In genomic region chr19:17811103-17811502, GRCh38 we compare ENCODE assay signal across 18 cellular contexts. TPM values are rescaled to one million over a fixed set of nuclear protein-coding genes. Genes with fewer than 3 reads are reported as not detected.
DNase-seq lines count a peak whose midpoint lies in the region; ATAC-seq and TF ChIP-seq lines count a peak whose summit lies in the region.
"Had no signal": no experiment of that assay in that cellular context is flagged by ENCODE, and none has a peak within 500 bp of the region (broad histone marks: within the 10 kb centered on the region; RNA-seq: fewer than 3 reads in every experiment).

No MANE protein-coding gene starts in this region.

- no peaks in the 10 kb centered on the region for H3K9me3 Mint-ChIP-seq in activated CD4-positive, alpha-beta memory T cell treated with anti-CD3 and anti-CD28 coated beads for 36 hours
- H3K9me3 Mint-ChIP-seq: CD4-positive, alpha-beta T cell; CD8-positive, alpha-beta T cell had no signal

- no peaks in the 10 kb centered on the region for H3K79me2 ChIP-seq in osteoblast (ENCODE audit: insufficient read depth, low read length)

- H3K4me2 ChIP-seq in osteoblast (ENCODE audit: insufficient read depth, low read length) = no peak overlapping the region
- H3K4me2 ChIP-seq: BLaER1 had no signal

- DNase-seq in mucosa of descending colon (no peak), osteoblast (ENCODE audit: insufficient read length, low spot score, missing footprints) (peak; percentile 58), C1 segment of cervical spinal cord (lab: John Stamatoyannopoulos, UW) (no peak), hippocampal formation (lab: John Stamatoyannopoulos, UW) (no peak)
- no peak for DNase-seq in activated CD4-positive, alpha-beta memory T cell treated with anti-CD3 and anti-CD28 coated beads for 36 hours
- DNase-seq: 8988T; ACHN; BE2C; Caco-2; Calu3; CD4-positive, alpha-beta T cell; CD8-positive, alpha-beta T cell; DMS79 treated with DMSO at 0.1 percent for 48 hours; GF-D8 had no signal

- no peaks in the 10 kb centered on the region for H3K27me3 Mint-ChIP-seq in activated CD4-positive, alpha-beta memory T cell treated with anti-CD3 and anti-CD28 coated beads for 36 hours
- H3K27me3 Mint-ChIP-seq: CD4-positive, alpha-beta T cell had no signal

- TF ChIP-seq CTCF in HEK293 (tag by site-specific recombination; IDR thresholded peaks at IDR 0.05) (no peak), mucosa of descending colon (IDR thresholded peaks at IDR 0.05) (no peak), osteoblast (IDR thresholded peaks at IDR 0.05; ENCODE audit: extremely low read depth, low read depth, low read length) (no peak)

- CTCF ChIA-PET in HEK293 (lab: Yijun Ruan, JAX) = no interaction called here
- CTCF ChIA-PET in activated CD4-positive, alpha-beta memory T cell treated with anti-CD3 and anti-CD28 coated beads for 36 hours (lab: Charles Lee) = no interaction called here

- H3K4me3 ChIP-seq in HEK293 (ENCODE audit: low read depth, low read length) = no peak overlapping the region
- H3K4me3 ChIP-seq in mucosa of descending colon = no peak overlapping the region
- H3K4me3 ChIP-seq in osteoblast (ENCODE audit: insufficient read depth, low read length) = no peak overlapping the region
- H3K4me3 ChIP-seq: BLaER1 had no signal

- no peak overlapping the region for H3K4me3 Mint-ChIP-seq in activated CD4-positive, alpha-beta memory T cell treated with anti-CD3 and anti-CD28 coated beads for 36 hours
- H3K4me3 Mint-ChIP-seq: CD4-positive, alpha-beta T cell; CD8-positive, alpha-beta T cell had no signal

- H3K4me1 Mint-ChIP-seq in activated CD4-positive, alpha-beta memory T cell treated with anti-CD3 and anti-CD28 coated beads for 36 hours (ENCODE audit: low read depth) = peaks cover 8% of the 10 kb centered on the region

- peak; percentile 5 for ATAC-seq in mucosa of descending colon
- ATAC-seq: CD8-positive, alpha-beta T cell had no signal

- H3K27ac ChIP-seq in HEK293 (ENCODE audit: extremely low read depth, low read depth, low read length) = no peak overlapping the region
- H3K27ac ChIP-seq in osteoblast (ENCODE audit: low read depth, low read length) = no peak overlapping the region
- H3K27ac ChIP-seq: BLaER1, C4-2B had no signal

- H3K4me1 ChIP-seq in HEK293 (ENCODE audit: control insufficient read depth, insufficient read depth, low read length) (no peaks in the 10 kb centered on the region), mucosa of descending colon (ENCODE audit: low read depth) (no peaks in the 10 kb centered on the region), osteoblast (ENCODE audit: insufficient read depth, low read length) (no peaks in the 10 kb centered on the region)
- H3K4me1 ChIP-seq: BE2C, BLaER1, Caco-2 had no signal

- H3K36me3 ChIP-seq in HEK293 (ENCODE audit: control insufficient read depth in 2 of 2, insufficient read depth in 1 of 2, low read length in 2 of 2) (no peaks in the 10 kb centered on the region), mucosa of descending colon (ENCODE audit: low read depth) (no peaks in the 10 kb centered on the region), osteoblast (ENCODE audit: insufficient read depth, low read length) (no peaks in the 10 kb centered on the region)
- H3K36me3 ChIP-seq: BE2C, BLaER1 had no signal

- H3K36me3 Mint-ChIP-seq in activated CD4-positive, alpha-beta memory T cell treated with anti-CD3 and anti-CD28 coated beads for 36 hours = no peaks in the 10 kb centered on the region

- H3K27ac Mint-ChIP-seq in activated CD4-positive, alpha-beta memory T cell treated with anti-CD3 and anti-CD28 coated beads for 36 hours = no peak overlapping the region
- H3K27ac Mint-ChIP-seq: CD4-positive, alpha-beta T cell; CD8-positive, alpha-beta T cell had no signal

- H3K9me3 ChIP-seq in HEK293 (ENCODE audit: control insufficient read depth, insufficient read depth, low read depth, low read length) (no peaks in the 10 kb centered on the region), mucosa of descending colon (no peaks in the 10 kb centered on the region), osteoblast (ENCODE audit: low read depth, low read length) (no peaks in the 10 kb centered on the region)
- H3K9me3 ChIP-seq: BE2C, BLaER1, Caco-2 had no signal

- H3K27me3 ChIP-seq in osteoblast (ENCODE audit: insufficient read depth, low read length) = no peaks in the 10 kb centered on the region
- H3K27me3 ChIP-seq: BE2C had no signal

- intact Hi-C loops in mucosa of descending colon (cut with DNase I, micrococcal nuclease) = no loop called here
- intact Hi-C loops in activated CD4-positive, alpha-beta memory T cell treated with anti-CD3 and anti-CD28 coated beads for 36 hours (cut with micrococcal nuclease) = no loop called here

- H4K20me1 ChIP-seq in osteoblast (ENCODE audit: insufficient read depth, low read length) = no peaks in the 10 kb centered on the region
- H4K20me1 ChIP-seq: BLaER1 had no signal

- no peak overlapping the region for H2AFZ ChIP-seq in osteoblast (ENCODE audit: low read length)

- POLR2A ChIA-PET in HEK293 (lab: Yijun Ruan, JAX) = no interaction called here
- POLR2A ChIA-PET in activated CD4-positive, alpha-beta memory T cell treated with anti-CD3 and anti-CD28 coated beads for 36 hours (lab: Charles Lee) = no interaction called here

TF ChIP-seq in HEK293, 187 proteins besides CTCF, POLR2A, EP300 and RAD21:
- TF ChIP-seq KLF7 (tag by site-specific recombination; IDR thresholded peaks at IDR 0.05; ENCODE audit: borderline replicate concordance) (no peak), ZNF121 (tag by site-specific recombination; IDR thresholded peaks at IDR 0.05) (0 out of 2 replicates have a peak, but pooled peaks have one; percentile 15)

RNA-seq across cellular contexts. Expression of gene INSL3, which starts 10.2 kb away (rescaled TPM):
- total RNA-seq in mucosa of descending colon = not detected
- not detected in 2 replicates for total RNA-seq in osteoblast
- total RNA-seq in activated CD4-positive, alpha-beta memory T cell treated with anti-CD3 and anti-CD28 coated beads for 36 hours = 1 to 10 TPM; 6.8 to 8.3 TPM
- total RNA-seq: A673, Caco-2, Calu3 had no signal

RNA-seq across cellular contexts. Expression of gene B3GNT3, which starts 16.2 kb away (rescaled TPM):
- total RNA-seq in mucosa of descending colon (100 to 1,000 TPM in 2 of 3 donors, 10 to 100 TPM in 1; 77.6 to 205 (median 189) TPM), osteoblast (not detected in 2 replicates)
- total RNA-seq in activated CD4-positive, alpha-beta memory T cell treated with anti-CD3 and anti-CD28 coated beads for 36 hours = under 1 TPM; 0.26 to 0.34 TPM
- total RNA-seq: A673; CD8-positive, alpha-beta T cell had no signal

RNA-seq across cellular contexts. Expression of gene JAK3, which starts 36.7 kb away (rescaled TPM):
- 1 to 10 TPM; 3.1 to 9.1 (median 5.4) TPM for total RNA-seq in mucosa of descending colon
- 1.8 and 2.4 TPM in 2 replicates for total RNA-seq in osteoblast
- total RNA-seq in activated CD4-positive, alpha-beta memory T cell treated with anti-CD3 and anti-CD28 coated beads for 36 hours = 100 to 1,000 TPM; 200 to 217 TPM
- total RNA-seq: Caco-2, Calu3 had no signal

RNA-seq across cellular contexts. Expression of gene RPL18A, which starts 48.6 kb away (rescaled TPM):
- total RNA-seq in mucosa of descending colon = 1,000 to 10,000 TPM; 1,368 to 1,650 (median 1,462) TPM
- 786 and 869 TPM in 2 replicates for total RNA-seq in osteoblast
- 1,000 to 10,000 TPM; 3,104 to 3,138 TPM for total RNA-seq in activated CD4-positive, alpha-beta memory T cell treated with anti-CD3 and anti-CD28 coated beads for 36 hours

RNA-seq across cellular contexts. Expression of gene FCHO1, which starts 59.8 kb away (rescaled TPM):
- 1 to 10 TPM; 3.4 to 4.4 (median 4.2) TPM for total RNA-seq in mucosa of descending colon
- total RNA-seq in osteoblast = 0.72 TPM in 1 of 2 replicates, not detected in the other
- total RNA-seq in activated CD4-positive, alpha-beta memory T cell treated with anti-CD3 and anti-CD28 coated beads for 36 hours = 10 to 100 TPM; 54.3 to 54.5 TPM

Comparison
In these comparisons a context has a peak if more than half of its experiments do, and no peak if none do; other contexts are left out.
1. RNA of gene B3GNT3, which starts 16.2 kb away (total RNA-seq): 77.6 to 205 TPM in mucosa of descending colon; 0.26 to 0.34 TPM in activated CD4-positive, alpha-beta memory T cell treated with anti-CD3 and anti-CD28 coated beads for 36 hours and not detected in osteoblast; every median in the first group is over 10 times any median in the second.
2. RNA of gene JAK3, which starts 36.7 kb away (total RNA-seq): 200 to 217 TPM in activated CD4-positive, alpha-beta memory T cell treated with anti-CD3 and anti-CD28 coated beads for 36 hours; 3.1 to 9.1 TPM in mucosa of descending colon and 1.8 to 2.4 TPM in osteoblast; every median in the first group is over 10 times any median in the second.